Comparison of ENCODE assay signal across 24 cellular contexts in genomic region chr19:28076628-28077027, GRCh38.
"Had no signal": no experiment of that assay in that cellular context is flagged by ENCODE, and none has a peak within 500 bp of the region (broad histone marks: within the 10 kb centered on the region; RNA-seq: fewer than 3 reads in every experiment).

No MANE protein-coding gene starts in this region.

- H3K4me1 ChIP-seq: colonic mucosa, esophagus muscularis mucosa, esophagus squamous epithelium, foreskin keratinocyte, gastrocnemius medialis, gastroesophageal sphincter, heart left ventricle, heart right ventricle had no signal

- H3K27ac ChIP-seq: colonic mucosa, coronary artery, dorsolateral prefrontal cortex, epithelial cell of prostate, esophagus muscularis mucosa, esophagus squamous epithelium, foreskin keratinocyte, gastrocnemius medialis, gastroesophageal sphincter, heart left ventricle, heart right ventricle had no signal

- H3K9me3 ChIP-seq: colonic mucosa had no signal

- DNase-seq: colonic mucosa; cortex of kidney; dermis blood vessel endothelial cell; dorsolateral prefrontal cortex; effector CD4-positive, alpha-beta T cell; effector CD8-positive, alpha-beta T cell; effector memory CD4-positive, alpha-beta T cell; effector memory CD8-positive, alpha-beta T cell; endodermal cell; erythroblast; esophagus squamous epithelium; foreskin fibroblast; foreskin keratinocyte; foreskin melanocyte; gastrocnemius medialis; glutamatergic neuron; head of caudate nucleus; heart left ventricle; heart right ventricle had no signal

- ATAC-seq: effector memory CD8-positive, alpha-beta T cell; esophagus mucosa; foreskin keratinocyte; gastrocnemius medialis; gastroesophageal sphincter; heart left ventricle; heart right ventricle had no signal

- H3K27me3 ChIP-seq: colonic mucosa, esophagus muscularis mucosa, esophagus squamous epithelium, foreskin keratinocyte, gastrocnemius medialis, heart left ventricle had no signal

- H3K4me3 ChIP-seq: colonic mucosa, coronary artery, dorsolateral prefrontal cortex, esophagus muscularis mucosa, esophagus squamous epithelium, gastrocnemius medialis, gastroesophageal sphincter, heart left ventricle, heart right ventricle had no signal

- H3K36me3 ChIP-seq: colonic mucosa, esophagus muscularis mucosa, esophagus squamous epithelium, gastrocnemius medialis, gastroesophageal sphincter, heart left ventricle, heart right ventricle had no signal
